1 cellular context compared by ENCODE assay signal in genomic region chr2:200741468-200742202, GRCh38.
TF ChIP-seq lines count a peak whose summit lies in the region.

No MANE protein-coding gene starts in this region.

TF ChIP-seq in GM23338, 12 proteins besides CTCF, POLR2A, EP300 and RAD21 (continued from another document):
- TF ChIP-seq ETS1 (IDR thresholded peaks at IDR 0.05) (no peak), REST (IDR thresholded peaks at IDR 0.05; ENCODE audit: unreplicated experiment) (no peak)
